25 cellular contexts compared by ENCODE assay signal in genomic region chr13:30564489-30564888, GRCh38.
"Had no signal": no experiment of that assay in that cellular context is flagged by ENCODE, and none has a peak within 500 bp of the region (broad histone marks: within the 10 kb centered on the region; RNA-seq: fewer than 3 reads in every experiment).

No MANE protein-coding gene starts in this region.

- H3K4me1 ChIP-seq: body of pancreas, colonic mucosa had no signal

- H3K27me3 ChIP-seq: body of pancreas, colonic mucosa, esophagus squamous epithelium, heart right ventricle, hepatocyte had no signal

- H3K4me2 ChIP-seq: hepatocyte had no signal

- DNase-seq: activated CD4-positive, alpha-beta T cell treated with anti-CD3 and anti-CD28 coated beads for 48 hours; activated CD4-positive, alpha-beta T cell treated with anti-CD3 and anti-CD28 coated beads, Interleukin-2, amount 50 U/mL, for 1 hour; activated CD4-positive, alpha-beta T cell treated with anti-CD3 and anti-CD28 coated beads, Interleukin-2, amount 50 U/mL, for 48 hours; activated CD8-positive, alpha-beta memory T cell treated with anti-CD3 and anti-CD28 coated beads for 24 hours; activated CD8-positive, alpha-beta T cell treated with anti-CD3 and anti-CD28 coated beads for 36 hours; activated effector memory CD4-positive, alpha-beta T cell treated with Interleukin-2 at 50 U/mL for 16 hours; activated gamma-delta T cell treated with Interleukin-2 at 50 U/mL for 16 hours; activated naive CD4-positive, alpha-beta T cell treated with anti-CD3 and anti-CD28 coated beads, Interleukin-2, amount 50 U/mL, for 16 hours; activated naive CD4-positive, alpha-beta T cell treated with Interleukin-2 at 50 U/mL for 16 hours; activated T-cell treated with anti-CD3 and anti-CD28 coated beads, Interleukin-2, amount 50 U/mL, for 4 hours; amygdala; aorta; body of pancreas; caudate nucleus; cerebellar nuclear complex; colonic mucosa; effector CD8-positive, alpha-beta T cell; esophagus squamous epithelium; foreskin fibroblast; heart right ventricle; T-helper 2 cell had no signal

- H2AFZ ChIP-seq: hepatocyte had no signal

- H3K9me3 ChIP-seq: body of pancreas, colonic mucosa, esophagus squamous epithelium, heart right ventricle had no signal

- H3K36me3 ChIP-seq: colonic mucosa, esophagus squamous epithelium, heart right ventricle had no signal

- H3K79me2 ChIP-seq: hepatocyte had no signal

- ATAC-seq: activated CD8-positive, alpha-beta T cell treated with anti-CD3 and anti-CD28 coated beads for 36 hours; activated T-cell treated with anti-CD3 and anti-CD28 coated beads, Interleukin-2, amount 50 U/mL, for 4 hours; activated T-helper 17 cell treated with anti-CD3 and anti-CD28 coated beads, Interleukin-2, amount 50 U/mL, for 72 hours; body of pancreas; heart right ventricle; WTC11 had no signal

- H3K27ac ChIP-seq: body of pancreas, colonic mucosa, epithelial cell of prostate, esophagus squamous epithelium, heart right ventricle, hepatocyte had no signal

- H3K4me3 ChIP-seq: body of pancreas, colonic mucosa, esophagus squamous epithelium, heart right ventricle, hepatocyte had no signal
